8 cellular contexts compared by ENCODE assay signal in the genomic region with DNA sequence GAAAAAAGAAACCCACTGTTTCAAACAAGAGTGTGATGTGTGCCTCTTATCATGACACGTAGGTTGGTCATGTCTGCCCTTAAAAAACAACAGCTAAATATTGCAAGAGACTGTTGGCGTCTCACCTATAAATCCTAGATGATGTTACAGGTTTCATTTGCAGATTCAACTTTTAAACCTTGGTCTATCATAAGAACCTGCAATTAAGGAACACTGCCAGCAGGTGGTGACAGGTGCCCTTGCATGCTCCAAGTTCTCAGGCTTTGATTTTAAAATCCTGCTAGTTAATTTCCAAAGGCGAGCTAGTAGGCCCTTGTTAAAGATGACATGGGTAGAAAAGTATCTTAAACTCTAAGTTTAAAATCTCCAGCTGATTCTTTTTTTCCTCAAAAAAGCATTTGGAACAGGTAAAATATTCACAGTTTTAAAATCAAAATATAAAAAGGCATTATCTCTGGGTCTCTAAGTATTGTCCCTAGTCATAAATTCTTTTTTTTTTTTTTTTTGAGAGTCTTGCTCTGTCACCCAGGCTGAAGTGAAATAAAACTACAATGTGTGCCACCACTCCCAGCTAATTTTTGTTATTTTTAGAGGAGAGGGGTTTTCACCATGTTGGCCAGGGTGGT. TPM values are rescaled to one million over a fixed set of nuclear protein-coding genes. Genes with fewer than 3 reads are reported as not detected.
DNase-seq lines count a peak whose midpoint lies in the region; ATAC-seq and TF ChIP-seq lines count a peak whose summit lies in the region.

No MANE protein-coding gene starts in this region.

- ATAC-seq in activated naive CD8-positive, alpha-beta T cell treated with anti-CD3 and anti-CD28 coated beads, Interleukin-2, amount 50 U/mL, for 24 hours, result no peak
- no peak for ATAC-seq in HG03378 (IDR thresholded peaks at IDR 0.05; ENCODE audit: unreplicated experiment)

- no peaks in the 10 kb centered on the region for H3K36me3 ChIP-seq in kidney epithelial cell (ENCODE audit: control insufficient read depth, insufficient read depth, low read length)

- H3K27ac Mint-ChIP-seq in activated naive CD8-positive, alpha-beta T cell treated with anti-CD3 and anti-CD28 coated beads, Interleukin-2, amount 50 U/mL, for 24 hours, result no peak overlapping the region

- peak; percentile 71 for TF ChIP-seq CTCF in kidney epithelial cell (IDR thresholded peaks at IDR 0.05; ENCODE audit: insufficient read depth, low read length, poor library complexity, severe bottlenecking)

- DNase-seq in DMS79 (lab: John Stamatoyannopoulos, UW) (peak; percentile 22), LHCN-M2 (ENCODE audit: low read depth) (peak; percentile 45), SW 1271 (lab: John Stamatoyannopoulos, UW) (peak; percentile 18 to 20), kidney epithelial cell (ENCODE audit: low read depth) (no peak), GOT3 (lab: John Stamatoyannopoulos, UW) (no peak)
- DNase-seq in activated naive CD8-positive, alpha-beta T cell treated with anti-CD3 and anti-CD28 coated beads, Interleukin-2, amount 50 U/mL, for 24 hours, result peak; percentile 64
- peak; percentile 15 for DNase-seq in stimulated activated CD8-positive, alpha-beta memory T cell treated with anti-CD3 and anti-CD28 coated beads, Interleukin-12 subunit alpha, Interleukin-12 subunit beta, amount 100 ng/mL, for 24 hours (ENCODE audit: extremely low read depth)

- no peaks in the 10 kb centered on the region for H3K27me3 ChIP-seq in kidney epithelial cell (ENCODE audit: control insufficient read depth, insufficient read depth, low read length)

- H3K4me1 Mint-ChIP-seq in activated naive CD8-positive, alpha-beta T cell treated with anti-CD3 and anti-CD28 coated beads, Interleukin-2, amount 50 U/mL, for 24 hours, result peaks cover 29% of the 10 kb centered on the region

- H3K4me3 ChIP-seq in kidney epithelial cell (ENCODE audit: low read depth, low read length), result no peak overlapping the region

- no peak overlapping the region for H3K4me3 Mint-ChIP-seq in activated naive CD8-positive, alpha-beta T cell treated with anti-CD3 and anti-CD28 coated beads, Interleukin-2, amount 50 U/mL, for 24 hours

- peaks cover 2% of the 10 kb centered on the region for H3K36me3 Mint-ChIP-seq in activated naive CD8-positive, alpha-beta T cell treated with anti-CD3 and anti-CD28 coated beads, Interleukin-2, amount 50 U/mL, for 24 hours (ENCODE audit: low read depth)

- H3K9me3 Mint-ChIP-seq in activated naive CD8-positive, alpha-beta T cell treated with anti-CD3 and anti-CD28 coated beads, Interleukin-2, amount 50 U/mL, for 24 hours, result no peaks in the 10 kb centered on the region

- no peaks in the 10 kb centered on the region for H3K27me3 Mint-ChIP-seq in activated naive CD8-positive, alpha-beta T cell treated with anti-CD3 and anti-CD28 coated beads, Interleukin-2, amount 50 U/mL, for 24 hours

RNA-seq across cellular contexts. Expression of a gene that starts 39.1 kb away (rescaled TPM):
- total RNA-seq in LHCN-M2 (2014; rRNA removed) (30.8 and 32.3 TPM in 2 replicates), kidney epithelial cell (115 TPM in 2 replicates)
- polyA plus RNA-seq in LHCN-M2 (2012), result 41.5 TPM

Comparison
In these comparisons a context has a peak if more than half of its experiments do, and no peak if none do; other contexts are left out.
1. DNase-seq: peak in DMS79 (single experiment), LHCN-M2 (single experiment), SW 1271 (2 of 2), activated naive CD8-positive, alpha-beta T cell treated with anti-CD3 and anti-CD28 coated beads, Interleukin-2, amount 50 U/mL, for 24 hours (single experiment) and stimulated activated CD8-positive, alpha-beta memory T cell treated with anti-CD3 and anti-CD28 coated beads, Interleukin-12 subunit alpha, Interleukin-12 subunit beta, amount 100 ng/mL, for 24 hours (single experiment); none in kidney epithelial cell (single experiment) and GOT3 (single experiment).